In the genomic region with DNA sequence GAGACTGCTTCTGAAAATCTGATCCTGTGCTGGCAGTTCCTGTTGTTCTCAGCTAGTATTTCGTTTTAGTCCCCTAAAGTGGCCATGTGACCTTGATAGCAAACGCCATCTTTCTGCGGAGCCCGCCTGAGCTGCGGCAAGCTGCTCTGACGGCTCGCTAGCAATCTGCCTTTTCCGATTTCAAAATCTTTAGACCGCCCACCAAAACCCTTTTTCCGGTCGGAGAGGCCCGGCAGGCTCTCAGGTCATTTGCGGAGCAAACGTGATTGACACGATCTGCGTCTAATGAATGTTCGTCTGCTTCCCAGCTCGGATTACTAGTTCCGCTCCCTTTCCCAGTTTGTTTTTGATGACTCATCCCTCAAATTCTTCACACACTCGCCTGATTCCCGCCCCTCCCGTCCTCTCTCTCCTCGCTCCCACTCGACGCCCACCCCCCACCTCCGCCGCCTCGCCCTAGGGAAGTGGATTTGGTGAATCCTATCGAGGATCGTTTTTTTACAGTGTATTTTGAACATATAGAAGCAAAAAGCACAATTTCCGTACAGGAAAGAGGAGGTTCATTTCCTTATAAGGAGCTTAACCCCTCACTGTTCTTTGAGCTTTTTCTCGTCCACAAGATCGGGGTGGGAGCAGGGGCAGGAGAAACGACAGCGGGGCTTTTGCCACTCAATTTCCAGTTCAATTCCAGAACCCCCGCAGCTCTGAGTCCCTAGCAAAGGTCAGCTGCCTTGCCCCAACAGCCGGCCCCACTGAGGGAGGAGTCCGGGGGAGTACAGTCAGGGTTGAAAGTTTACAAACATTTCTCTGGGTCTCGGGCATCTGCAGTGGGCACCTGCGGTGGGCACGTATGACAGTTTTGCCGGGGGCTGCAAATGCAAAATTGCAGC, we compare ENCODE assay signal across 1 cellular context.
A peak's percentile ranks its signal among the peaks of the same experiment; 100 is the strongest.
TF ChIP-seq lines count a peak whose summit lies in the region.

No MANE protein-coding gene starts in this region.

TF ChIP-seq in K562, 482 proteins besides CTCF, POLR2A, EP300 and RAD21 (continued from another document and continues in another):
- TF ChIP-seq, protein P1, sequence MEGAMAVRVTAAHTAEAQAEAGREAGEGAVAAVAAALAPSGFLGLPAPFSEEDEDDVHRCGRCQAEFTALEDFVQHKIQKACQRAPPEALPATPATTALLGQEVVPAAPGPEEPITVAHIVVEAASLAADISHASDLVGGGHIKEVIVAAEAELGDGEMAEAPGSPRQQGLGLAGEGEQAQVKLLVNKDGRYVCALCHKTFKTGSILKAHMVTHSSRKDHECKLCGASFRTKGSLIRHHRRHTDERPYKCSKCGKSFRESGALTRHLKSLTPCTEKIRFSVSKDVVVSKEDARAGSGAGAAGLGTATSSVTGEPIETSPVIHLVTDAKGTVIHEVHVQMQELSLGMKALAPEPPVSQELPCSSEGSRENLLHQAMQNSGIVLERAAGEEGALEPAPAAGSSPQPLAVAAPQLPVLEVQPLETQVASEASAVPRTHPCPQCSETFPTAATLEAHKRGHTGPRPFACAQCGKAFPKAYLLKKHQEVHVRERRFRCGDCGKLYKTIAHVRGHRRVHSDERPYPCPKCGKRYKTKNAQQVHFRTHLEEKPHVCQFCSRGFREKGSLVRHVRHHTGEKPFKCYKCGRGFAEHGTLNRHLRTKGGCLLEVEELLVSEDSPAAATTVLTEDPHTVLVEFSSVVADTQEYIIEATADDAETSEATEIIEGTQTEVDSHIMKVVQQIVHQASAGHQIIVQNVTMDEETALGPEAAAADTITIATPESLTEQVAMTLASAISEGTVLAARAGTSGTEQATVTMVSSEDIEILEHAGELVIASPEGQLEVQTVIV (CRISPR knock-in tag; IDR thresholded peaks at IDR 0.05; ENCODE audit: borderline replicate concordance): no peak
- no peak for TF ChIP-seq NR2F6 (CRISPR knock-in tag; IDR thresholded peaks at IDR 0.05)
- no peak for TF ChIP-seq SAFB2 (IDR thresholded peaks at IDR 0.05; ENCODE audit: borderline replicate concordance, low read depth, low read length, severe bottlenecking)
- no peak for TF ChIP-seq PHF21A (IDR thresholded peaks at IDR 0.05; ENCODE audit: borderline replicate concordance, low read depth)
- no peak for TF ChIP-seq ZNF41 (CRISPR knock-in tag; conservative IDR thresholded peaks at IDR 0.05)
- TF ChIP-seq ZC3H8 (IDR thresholded peaks at IDR 0.05): no peak
- TF ChIP-seq ZNF766 (CRISPR knock-in tag; conservative IDR thresholded peaks at IDR 0.05): 0 out of 2 replicates have a peak, but pooled peaks have one; percentile 20
- TF ChIP-seq DNMT1 (IDR thresholded peaks at IDR 0.05): no peak
- no peak for TF ChIP-seq IRF2 (CRISPR knock-in tag; IDR thresholded peaks at IDR 0.05)
- TF ChIP-seq BCLAF1 (IDR thresholded peaks at IDR 0.05; ENCODE audit: borderline replicate concordance in 1 of 2, control insufficient read depth in 1 of 2, low read depth in 2 of 2, low read length in 1 of 2): no peak
- no peak for TF ChIP-seq CBX5 (IDR thresholded peaks at IDR 0.05; ENCODE audit: borderline replicate concordance, low read depth)
- peak; percentile 99 for TF ChIP-seq MAFG (tag; conservative IDR thresholded peaks at IDR 0.05)
- TF ChIP-seq CREM (IDR thresholded peaks at IDR 0.05; ENCODE audit: low read depth): no peak; the same call in none of the 2 replicates
- TF ChIP-seq PTBP1 (IDR thresholded peaks at IDR 0.05; ENCODE audit: low read depth, low read length): no peak
- TF ChIP-seq ZBTB12 (CRISPR knock-in tag; IDR thresholded peaks at IDR 0.05): no peak
- TF ChIP-seq, protein P2, sequence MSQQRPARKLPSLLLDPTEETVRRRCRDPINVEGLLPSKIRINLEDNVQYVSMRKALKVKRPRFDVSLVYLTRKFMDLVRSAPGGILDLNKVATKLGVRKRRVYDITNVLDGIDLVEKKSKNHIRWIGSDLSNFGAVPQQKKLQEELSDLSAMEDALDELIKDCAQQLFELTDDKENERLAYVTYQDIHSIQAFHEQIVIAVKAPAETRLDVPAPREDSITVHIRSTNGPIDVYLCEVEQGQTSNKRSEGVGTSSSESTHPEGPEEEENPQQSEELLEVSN (IDR thresholded peaks at IDR 0.05; ENCODE audit: borderline replicate concordance in 1 of 2, extremely low read depth in 1 of 2, insufficient read depth in 1 of 2, insufficient read length in 1 of 2, low read depth in 1 of 2, low read length in 1 of 2, poor library complexity in 1 of 2, severe bottlenecking in 1 of 2): peak; percentile 94 to 96
- TF ChIP-seq KDM5B (IDR thresholded peaks at IDR 0.05; ENCODE audit: insufficient replicate concordance, low read depth, low read length): peak; percentile 81
- TF ChIP-seq UBTF (IDR thresholded peaks at IDR 0.05; ENCODE audit: borderline replicate concordance in 1 of 2, low read depth in 2 of 2, low read length in 2 of 2): no peak
- TF ChIP-seq YBX1 (IDR thresholded peaks at IDR 0.05): no peak
- no peak for TF ChIP-seq ZNF263 (CRISPR knock-in tag; IDR thresholded peaks at IDR 0.05; ENCODE audit: borderline replicate concordance)
- no peak for TF ChIP-seq ZBTB49 (CRISPR knock-in tag; IDR thresholded peaks at IDR 0.05; ENCODE audit: borderline replicate concordance)
- TF ChIP-seq ZNF146 (CRISPR knock-in tag; IDR thresholded peaks at IDR 0.05; ENCODE audit: unreplicated experiment): no peak
- TF ChIP-seq ZKSCAN3 (CRISPR knock-in tag; IDR thresholded peaks at IDR 0.05): no peak
- no peak for TF ChIP-seq BDP1 (IDR thresholded peaks at IDR 0.05; ENCODE audit: insufficient read depth, insufficient read length)
- no peak for TF ChIP-seq PRPF4 (IDR thresholded peaks at IDR 0.05; ENCODE audit: insufficient read depth, low read depth, low read length, poor library complexity, severe bottlenecking)
- no peak for TF ChIP-seq SRSF7 (optimal IDR thresholded peaks at IDR 0.05; ENCODE audit: low read depth, low read length)
- TF ChIP-seq MIER1 (IDR thresholded peaks at IDR 0.05; ENCODE audit: low read depth): no peak
- TF ChIP-seq MAFF (IDR thresholded peaks at IDR 0.05; ENCODE audit: low read length): peak; percentile 90
- no peak for TF ChIP-seq TEAD2 (tag; IDR thresholded peaks at IDR 0.05)
- TF ChIP-seq PREB (CRISPR knock-in tag; IDR thresholded peaks at IDR 0.05): no peak
- TF ChIP-seq, protein P3, sequence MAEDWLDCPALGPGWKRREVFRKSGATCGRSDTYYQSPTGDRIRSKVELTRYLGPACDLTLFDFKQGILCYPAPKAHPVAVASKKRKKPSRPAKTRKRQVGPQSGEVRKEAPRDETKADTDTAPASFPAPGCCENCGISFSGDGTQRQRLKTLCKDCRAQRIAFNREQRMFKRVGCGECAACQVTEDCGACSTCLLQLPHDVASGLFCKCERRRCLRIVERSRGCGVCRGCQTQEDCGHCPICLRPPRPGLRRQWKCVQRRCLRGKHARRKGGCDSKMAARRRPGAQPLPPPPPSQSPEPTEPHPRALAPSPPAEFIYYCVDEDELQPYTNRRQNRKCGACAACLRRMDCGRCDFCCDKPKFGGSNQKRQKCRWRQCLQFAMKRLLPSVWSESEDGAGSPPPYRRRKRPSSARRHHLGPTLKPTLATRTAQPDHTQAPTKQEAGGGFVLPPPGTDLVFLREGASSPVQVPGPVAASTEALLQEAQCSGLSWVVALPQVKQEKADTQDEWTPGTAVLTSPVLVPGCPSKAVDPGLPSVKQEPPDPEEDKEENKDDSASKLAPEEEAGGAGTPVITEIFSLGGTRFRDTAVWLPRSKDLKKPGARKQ (CRISPR knock-in tag; IDR thresholded peaks at IDR 0.05): no peak
- no peak for TF ChIP-seq CBFB (CRISPR knock-in tag; IDR thresholded peaks at IDR 0.05)
- TF ChIP-seq XRCC4 (IDR thresholded peaks at IDR 0.05; ENCODE audit: extremely low read depth, insufficient read depth, insufficient read length): no peak
- no peak for TF ChIP-seq GTF2B (IDR thresholded peaks at IDR 0.05; ENCODE audit: extremely low read depth, insufficient read length)
- peak; percentile 72 for TF ChIP-seq SUPT5H (IDR thresholded peaks at IDR 0.05)
- no peak for TF ChIP-seq NR4A1 (CRISPR knock-in tag; IDR thresholded peaks at IDR 0.05)
- TF ChIP-seq NR4A1 (tag; IDR thresholded peaks at IDR 0.05): no peak
- TF ChIP-seq SIN3B (IDR thresholded peaks at IDR 0.05; ENCODE audit: low read depth): no peak
- TF ChIP-seq, protein P4, sequence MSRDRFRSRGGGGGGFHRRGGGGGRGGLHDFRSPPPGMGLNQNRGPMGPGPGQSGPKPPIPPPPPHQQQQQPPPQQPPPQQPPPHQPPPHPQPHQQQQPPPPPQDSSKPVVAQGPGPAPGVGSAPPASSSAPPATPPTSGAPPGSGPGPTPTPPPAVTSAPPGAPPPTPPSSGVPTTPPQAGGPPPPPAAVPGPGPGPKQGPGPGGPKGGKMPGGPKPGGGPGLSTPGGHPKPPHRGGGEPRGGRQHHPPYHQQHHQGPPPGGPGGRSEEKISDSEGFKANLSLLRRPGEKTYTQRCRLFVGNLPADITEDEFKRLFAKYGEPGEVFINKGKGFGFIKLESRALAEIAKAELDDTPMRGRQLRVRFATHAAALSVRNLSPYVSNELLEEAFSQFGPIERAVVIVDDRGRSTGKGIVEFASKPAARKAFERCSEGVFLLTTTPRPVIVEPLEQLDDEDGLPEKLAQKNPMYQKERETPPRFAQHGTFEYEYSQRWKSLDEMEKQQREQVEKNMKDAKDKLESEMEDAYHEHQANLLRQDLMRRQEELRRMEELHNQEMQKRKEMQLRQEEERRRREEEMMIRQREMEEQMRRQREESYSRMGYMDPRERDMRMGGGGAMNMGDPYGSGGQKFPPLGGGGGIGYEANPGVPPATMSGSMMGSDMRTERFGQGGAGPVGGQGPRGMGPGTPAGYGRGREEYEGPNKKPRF (IDR thresholded peaks at IDR 0.05; ENCODE audit: low read depth, low read length): no peak
